ENCODE assay signal across 1 cellular context in the genomic region with DNA sequence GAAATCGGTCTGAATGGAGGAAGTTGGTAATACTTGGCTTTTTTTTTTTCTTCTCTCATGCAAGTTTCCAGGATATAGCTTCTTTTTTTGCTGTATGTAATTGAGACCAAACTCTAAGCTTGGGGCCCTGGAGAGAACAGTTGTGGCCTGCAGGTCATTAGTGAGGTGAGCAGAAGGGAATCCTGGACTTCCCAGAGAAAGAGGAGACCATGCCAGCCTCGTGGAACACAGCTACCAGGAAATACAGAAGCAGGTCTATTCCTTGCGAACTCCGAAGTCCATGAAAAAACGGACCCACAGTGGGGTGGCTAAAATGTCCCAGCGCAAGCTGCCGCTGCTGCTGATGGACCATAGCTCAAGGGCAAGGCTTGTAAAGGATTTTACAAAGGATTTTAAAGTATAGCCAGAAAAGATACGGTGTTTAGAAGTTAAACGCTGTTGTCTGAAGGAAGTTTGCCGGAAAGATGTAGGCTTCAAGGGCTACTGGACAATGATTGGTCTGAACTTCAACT.
TF ChIP-seq lines count a peak whose summit lies in the region.

No MANE protein-coding gene starts in this region.

TF ChIP-seq in H1, 55 proteins besides CTCF, POLR2A, EP300 and RAD21 (continued from another document):
- TF ChIP-seq PHF8 (conservative IDR thresholded peaks at IDR 0.05; ENCODE audit: low read depth, low read length), result no peak
- no peak for TF ChIP-seq RNF2 (IDR thresholded peaks at IDR 0.05; ENCODE audit: borderline replicate concordance, low read depth, low read length, missing control alignments, poor library complexity, severe bottlenecking)
TF ChIP-seq in H1: peak in this region for 0.
